In the genomic region with DNA sequence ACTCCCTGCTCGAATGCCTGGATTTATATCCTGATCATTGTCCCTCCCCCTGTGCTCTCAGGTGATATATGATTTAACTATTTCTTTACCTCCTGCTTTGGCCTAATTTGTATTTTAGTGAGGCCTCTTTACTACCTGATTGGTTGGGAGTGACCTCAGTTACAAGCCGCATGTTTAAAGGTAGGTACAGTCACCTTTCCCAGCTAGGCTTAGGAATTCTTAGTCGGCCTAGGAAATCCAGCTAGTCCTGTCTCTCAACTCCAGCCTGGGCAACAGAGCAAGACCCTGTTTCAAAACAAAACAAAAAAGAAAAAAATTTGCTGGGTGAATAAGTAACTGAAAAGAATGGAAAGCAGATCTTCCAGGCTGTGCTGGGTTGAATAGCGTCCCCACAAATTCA, we compare ENCODE assay signal across 25 cellular contexts.
"Had no signal": no experiment of that assay in that cellular context is flagged by ENCODE, and none has a peak within 500 bp of the region (broad histone marks: within the 10 kb centered on the region; RNA-seq: fewer than 3 reads in every experiment).

No MANE protein-coding gene starts in this region.

- H3K4me1 Mint-ChIP-seq: nephron; stimulated activated effector memory CD8-positive, alpha-beta T cell treated with anti-CD3 and anti-CD28 coated beads, Interleukin-12 subunit alpha, Interleukin-12 subunit beta, amount 100 ng/mL, for 72 hours had no signal

- DNase-seq: effector memory CD8-positive, alpha-beta T cell; esophagus squamous epithelium; foreskin keratinocyte; head of caudate nucleus; left ventricle myocardium inferior; lower lobe of right lung; mesenchymal stem cell; midbrain; psoas muscle; retina; stimulated activated CD4-positive, alpha-beta T cell treated with anti-CD3 and anti-CD28 coated beads, Interleukin-4, amount 100 ng/mL, for 1 hour; stimulated activated CD8-positive, alpha-beta memory T cell treated with anti-CD3 and anti-CD28 coated beads, Interleukin-4, amount 100 ng/mL, for 48 hours; stimulated activated naive CD8-positive, alpha-beta T cell treated with anti-CD3 and anti-CD28 coated beads, Interleukin-15, Interleukin-2, amounts not matched to agents 100 U/mL and 50 U/mL, for 24 hours; uterus had no signal

- H3K36me3 ChIP-seq: esophagus squamous epithelium, left ventricle myocardium inferior, lower lobe of right lung, neutrophil, right lobe of liver, suprapubic skin, thyroid gland, upper lobe of left lung, uterus had no signal

- H3K4me1 ChIP-seq: foreskin keratinocyte, left ventricle myocardium inferior, lower lobe of right lung, psoas muscle, thyroid gland, upper lobe of left lung, uterus had no signal

- H2AFZ ChIP-seq: hepatocyte had no signal

- H3K36me3 Mint-ChIP-seq: stimulated activated effector memory CD8-positive, alpha-beta T cell treated with anti-CD3 and anti-CD28 coated beads, Interleukin-12 subunit alpha, Interleukin-12 subunit beta, amount 100 ng/mL, for 72 hours had no signal

- FAIRE-seq: colon, islet of Langerhans had no signal

- H3K79me2 ChIP-seq: hepatocyte had no signal

- H3K9me3 Mint-ChIP-seq: dendritic cell treated with granulocyte-macrophage colony-stimulating factor and Interleukin-4, amounts not matched to agents 40 ng/mL and 50 ng/mL, for 4 days; effector memory CD8-positive, alpha-beta T cell; nephron; stimulated activated effector memory CD8-positive, alpha-beta T cell treated with anti-CD3 and anti-CD28 coated beads, Interleukin-12 subunit alpha, Interleukin-12 subunit beta, amount 100 ng/mL, for 72 hours had no signal

- H3K9me3 ChIP-seq: esophagus squamous epithelium, left ventricle myocardium inferior, lower lobe of right lung, neutrophil, psoas muscle, right lobe of liver, suprapubic skin, thyroid gland, upper lobe of left lung, uterus had no signal

- ATAC-seq: effector memory CD8-positive, alpha-beta T cell; psoas muscle; stimulated activated effector memory CD8-positive, alpha-beta T cell treated with anti-CD3 and anti-CD28 coated beads, Interleukin-12 subunit alpha, Interleukin-12 subunit beta, amount 100 ng/mL, for 72 hours; stimulated activated naive CD8-positive, alpha-beta T cell treated with anti-CD3 and anti-CD28 coated beads, Interleukin-15, Interleukin-2, amounts not matched to agents 100 U/mL and 50 U/mL, for 24 hours had no signal

- H3K4me2 ChIP-seq: hepatocyte had no signal

- H3K4me3 Mint-ChIP-seq: dendritic cell treated with granulocyte-macrophage colony-stimulating factor and Interleukin-4, amounts not matched to agents 40 ng/mL and 50 ng/mL, for 4 days; effector memory CD8-positive, alpha-beta T cell; nephron; stimulated activated effector memory CD8-positive, alpha-beta T cell treated with anti-CD3 and anti-CD28 coated beads, Interleukin-12 subunit alpha, Interleukin-12 subunit beta, amount 100 ng/mL, for 72 hours had no signal

- H3K27me3 ChIP-seq: esophagus squamous epithelium, foreskin keratinocyte, hepatocyte, neutrophil, right lobe of liver, suprapubic skin, thyroid gland, upper lobe of left lung, uterus had no signal

- H3K27ac Mint-ChIP-seq: dendritic cell treated with granulocyte-macrophage colony-stimulating factor and Interleukin-4, amounts not matched to agents 40 ng/mL and 50 ng/mL, for 4 days; effector memory CD8-positive, alpha-beta T cell; stimulated activated effector memory CD8-positive, alpha-beta T cell treated with anti-CD3 and anti-CD28 coated beads, Interleukin-12 subunit alpha, Interleukin-12 subunit beta, amount 100 ng/mL, for 72 hours had no signal

- H3K27ac ChIP-seq: esophagus squamous epithelium, foreskin keratinocyte, hepatocyte, left ventricle myocardium inferior, lower lobe of right lung, neutrophil, psoas muscle, right lobe of liver, suprapubic skin, thyroid gland, upper lobe of left lung, uterus had no signal

- H3K4me3 ChIP-seq: esophagus squamous epithelium, hepatocyte, left ventricle myocardium inferior, lower lobe of right lung, psoas muscle, right lobe of liver, suprapubic skin, thyroid gland, upper lobe of left lung, uterus had no signal
